16 cellular contexts compared by ENCODE assay signal in genomic region chr11:48506169-48506568, GRCh38. TPM values are rescaled to one million over a fixed set of nuclear protein-coding genes. Genes with fewer than 3 reads are reported as not detected.
"Had no signal": no experiment of that assay in that cellular context is flagged by ENCODE, and none has a peak within 500 bp of the region (broad histone marks: within the 10 kb centered on the region; RNA-seq: fewer than 3 reads in every experiment).

No MANE protein-coding gene starts in this region.

RNA-seq across cellular contexts. Expression of gene OR4A47, which starts 17.6 kb away (rescaled TPM):
- total RNA-seq: stomach, subcutaneous adipose tissue, suprapubic skin, temporal lobe, testis, thoracic aorta, thyroid gland, tibial nerve, transverse colon, upper lobe of left lung, upper lobe of right lung, ureter, urinary bladder, uterus, vagina had no signal
- polyA plus RNA-seq: stomach, thymus, urinary bladder had no signal
